ENCODE assay signal across 8 cellular contexts in the genomic region with DNA sequence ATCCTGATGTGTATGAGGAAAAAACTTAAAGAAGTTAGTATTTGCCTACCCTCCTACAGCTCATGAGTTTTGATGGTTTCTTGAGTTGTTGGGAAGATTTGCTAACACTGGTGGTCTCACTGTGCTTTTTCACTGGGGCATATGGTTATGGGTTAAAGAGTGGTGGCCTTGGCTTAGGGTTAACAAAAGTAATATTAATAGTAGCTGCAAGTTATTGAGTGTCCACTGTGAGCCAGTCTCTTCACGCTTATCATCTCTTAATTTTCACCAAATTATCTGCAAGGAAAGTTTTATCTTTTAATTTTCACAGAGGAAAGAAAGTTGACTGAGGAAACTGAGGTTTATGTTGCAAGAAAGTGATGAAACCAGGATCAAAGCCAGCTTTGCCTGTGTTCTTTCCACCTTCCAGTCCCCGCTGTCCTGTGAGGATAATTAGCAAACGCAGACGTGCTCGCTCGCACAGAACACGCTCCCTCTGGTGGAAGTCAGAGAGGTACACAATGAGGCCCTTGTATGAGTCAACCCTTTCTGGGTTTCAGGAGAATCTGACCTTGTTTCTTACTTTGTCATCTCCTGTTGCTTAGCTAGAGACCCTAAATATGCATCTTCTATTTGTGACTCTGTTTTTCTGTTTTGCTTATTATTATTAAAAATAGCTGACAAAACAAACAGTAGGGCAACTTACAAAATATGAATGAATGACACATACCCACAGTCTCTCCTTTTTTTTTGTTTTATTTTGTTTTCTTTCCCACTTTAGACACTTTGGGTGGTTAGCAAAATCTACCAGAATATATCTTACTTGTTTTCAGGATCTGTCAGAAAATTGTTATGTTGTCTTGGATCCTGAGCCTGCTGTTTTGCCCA.
DNase-seq lines count a peak whose midpoint lies in the region; ATAC-seq lines count a peak whose summit lies in the region.

No MANE protein-coding gene starts in this region.

- H3K27ac ChIP-seq in BLaER1 treated with 17β-estradiol and CSF1 and Interleukin-3, amounts not matched to agents 10 nM and 100 nM = peak overlapping the region in 4 of 11 experiments; percentile 22 to 67 (median 38); a peak in 8 of 22 replicates
- H3K27ac ChIP-seq in effector memory CD4-positive, alpha-beta T cell (ENCODE audit: insufficient read depth, low read length, poor library complexity, severe bottlenecking) = no peak overlapping the region

- no peaks in the 10 kb centered on the region for H3K36me3 ChIP-seq in BLaER1 treated with 17β-estradiol and CSF1 and Interleukin-3, amounts not matched to agents 10 nM and 100 nM
- no peaks in the 10 kb centered on the region for H3K36me3 ChIP-seq in effector memory CD4-positive, alpha-beta T cell (ENCODE audit: control insufficient read depth, insufficient read depth, low read length)

- no peaks in the 10 kb centered on the region for H3K36me3 Mint-ChIP-seq in stimulated activated memory B cell treated with anti-CD40 and anti-IgM and Interleukin-4, amounts not matched to agents 10 μg/mL and 1 μg/mL and 100 μg/mL, for 72 hours

- ATAC-seq in GM18909 (IDR thresholded peaks at IDR 0.05; ENCODE audit: poor library complexity, unreplicated experiment) (peak; percentile 91), HG03108 (IDR thresholded peaks at IDR 0.05; ENCODE audit: unreplicated experiment) (peak; percentile 90)
- ATAC-seq in stimulated activated memory B cell treated with anti-CD40 and anti-IgM and Interleukin-4, amounts not matched to agents 10 μg/mL and 1 μg/mL and 100 μg/mL, for 72 hours = peak; percentile 78

- no peaks in the 10 kb centered on the region for H3K9me3 ChIP-seq in BLaER1 treated with 17β-estradiol and CSF1 and Interleukin-3, amounts not matched to agents 10 nM and 100 nM (replicated peaks in 1 of 11)
- H3K9me3 ChIP-seq in effector memory CD4-positive, alpha-beta T cell (ENCODE audit: control insufficient read depth, low read length) = no peaks in the 10 kb centered on the region

- peak overlapping the region; percentile 15 for H3K4me3 Mint-ChIP-seq in stimulated activated memory B cell treated with anti-CD40 and anti-IgM and Interleukin-4, amounts not matched to agents 10 μg/mL and 1 μg/mL and 100 μg/mL, for 72 hours

- no peak overlapping the region for H3K27ac Mint-ChIP-seq in stimulated activated memory B cell treated with anti-CD40 and anti-IgM and Interleukin-4, amounts not matched to agents 10 μg/mL and 1 μg/mL and 100 μg/mL, for 72 hours

- no peaks in the 10 kb centered on the region for H3K9me3 Mint-ChIP-seq in stimulated activated memory B cell treated with anti-CD40 and anti-IgM and Interleukin-4, amounts not matched to agents 10 μg/mL and 1 μg/mL and 100 μg/mL, for 72 hours

- no peak overlapping the region; a peak in 1 of 22 replicates for H3K9ac ChIP-seq in BLaER1 treated with 17β-estradiol and CSF1 and Interleukin-3, amounts not matched to agents 10 nM and 100 nM

- H3K27me3 Mint-ChIP-seq in stimulated activated memory B cell treated with anti-CD40 and anti-IgM and Interleukin-4, amounts not matched to agents 10 μg/mL and 1 μg/mL and 100 μg/mL, for 72 hours = no peaks in the 10 kb centered on the region

- H4K20me1 ChIP-seq in BLaER1 treated with 17β-estradiol and CSF1 and Interleukin-3, amounts not matched to agents 10 nM and 100 nM = no peaks in the 10 kb centered on the region

- peaks cover 26 to 55% (median 41%) of the 10 kb centered on the region in 10 experiments for H3K4me1 ChIP-seq in BLaER1 treated with 17β-estradiol and CSF1 and Interleukin-3, amounts not matched to agents 10 nM and 100 nM
- peaks cover 6% of the 10 kb centered on the region for H3K4me1 ChIP-seq in effector memory CD4-positive, alpha-beta T cell (ENCODE audit: control insufficient read depth, insufficient read depth, low read length, poor library complexity, severe bottlenecking)

- H3K27me3 ChIP-seq in BLaER1 treated with 17β-estradiol and CSF1 and Interleukin-3, amounts not matched to agents 10 nM and 100 nM = no peaks in the 10 kb centered on the region
- no peaks in the 10 kb centered on the region for H3K27me3 ChIP-seq in effector memory CD4-positive, alpha-beta T cell (replicated peaks; ENCODE audit: control insufficient read depth, insufficient read depth, low read length, poor library complexity, severe bottlenecking)

- no peak overlapping the region for H3K4me3 ChIP-seq in BLaER1 treated with 17β-estradiol and CSF1 and Interleukin-3, amounts not matched to agents 10 nM and 100 nM
- H3K4me3 ChIP-seq in effector memory CD4-positive, alpha-beta T cell (ENCODE audit: insufficient read depth, low read depth, low read length, poor library complexity, severe bottlenecking) = no peak overlapping the region

- peak; percentile 38 for DNase-seq in NCI-H510A treated with DMSO at 0.1 percent for 48 hours (lab: John Stamatoyannopoulos, UW)
- DNase-seq in activated CD4-positive, alpha-beta T cell treated with anti-CD3 and anti-CD28 coated beads, Interleukin-2, amount 50 U/mL, for 4 hours = peak; percentile 38 to 39
- peak; percentile 6 to 15 (median 8) for DNase-seq in effector memory CD4-positive, alpha-beta T cell
- DNase-seq in midbrain (lab: John Stamatoyannopoulos, UW) = peak; percentile 13

- H3K4me2 ChIP-seq in BLaER1 treated with 17β-estradiol and CSF1 and Interleukin-3, amounts not matched to agents 10 nM and 100 nM = peak overlapping the region; percentile 1 to 66 (median 22); a peak in 12 of 22 replicates

- H3K4me1 Mint-ChIP-seq in stimulated activated memory B cell treated with anti-CD40 and anti-IgM and Interleukin-4, amounts not matched to agents 10 μg/mL and 1 μg/mL and 100 μg/mL, for 72 hours = peaks cover 49% of the 10 kb centered on the region
